Comparison of ENCODE assay signal across 8 cellular contexts in the genomic region with DNA sequence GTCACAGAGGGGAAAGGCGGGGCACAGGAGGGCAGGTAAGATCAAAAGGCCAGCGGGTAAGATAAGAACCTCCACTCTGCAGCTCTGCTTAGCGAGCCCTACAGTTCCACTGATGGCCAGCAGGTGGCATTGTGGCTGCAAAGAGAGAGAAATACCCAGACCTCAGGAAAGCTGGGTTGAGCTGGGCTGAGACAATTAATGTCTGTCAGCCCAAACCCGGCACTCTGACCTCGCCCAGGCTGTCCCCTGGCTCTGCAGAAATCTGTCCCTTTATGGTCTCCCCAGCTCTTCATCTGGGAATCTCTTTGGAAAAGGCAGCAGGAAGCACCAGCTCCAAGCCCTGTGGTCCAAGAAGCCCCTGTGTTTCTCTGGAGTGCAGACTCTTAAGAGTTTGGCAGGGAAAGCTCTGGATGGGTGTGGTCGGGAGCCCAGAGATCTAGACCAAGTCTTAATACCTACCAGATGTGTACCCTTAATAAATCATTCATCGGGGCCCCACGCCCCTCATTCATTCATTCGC. TPM values are rescaled to one million over a fixed set of nuclear protein-coding genes. Genes with fewer than 3 reads are reported as not detected.
A peak's percentile ranks its signal among the peaks of the same experiment; 100 is the strongest.
DNase-seq lines count a peak whose midpoint lies in the region; ATAC-seq lines count a peak whose summit lies in the region.

No MANE protein-coding gene starts in this region.

- H3F3A ChIP-seq in GM23248 (ENCODE audit: insufficient read depth), result no peaks in the 10 kb centered on the region

- in situ Hi-C loops in G401 (cut with HindIII; ENCODE audit: low sequenced_read_pairs), result loop anchor here (10.0 kb wide), 1 partner anchor 100 kb away; no protein-coding TSS in a partner anchor
- in situ Hi-C loops in GM23248 (cut with MboI), result loop anchor here (10.0 kb wide), 2 partner anchors 110 to 270 kb away; no protein-coding TSS in a partner anchor

- ATAC-seq in right cardiac atrium, result peak; percentile 72 to 78
- no peak for ATAC-seq in HG03045 (IDR thresholded peaks at IDR 0.05; ENCODE audit: unreplicated experiment)

- H3K27me3 ChIP-seq in GM23248 (replicated peaks; ENCODE audit: insufficient read depth), result no peaks in the 10 kb centered on the region
- no peaks in the 10 kb centered on the region for H3K27me3 ChIP-seq in MG63
- H3K27me3 ChIP-seq in adipocyte (replicated peaks; ENCODE audit: control insufficient read depth, insufficient read depth, low read length), result no peaks in the 10 kb centered on the region
- H3K27me3 ChIP-seq in right cardiac atrium (ENCODE audit: control insufficient read depth, insufficient read depth), result no peaks in the 10 kb centered on the region
- H3K27me3 ChIP-seq in skeletal muscle satellite cell (ENCODE audit: control insufficient read depth, insufficient read depth, low read length), result no peaks in the 10 kb centered on the region

- H3K4me1 ChIP-seq in GM23248 (ENCODE audit: insufficient read depth), result peaks cover 7% of the 10 kb centered on the region; the same call in 1 of the 2 replicates
- peaks cover 37% of the 10 kb centered on the region for H3K4me1 ChIP-seq in adipocyte (ENCODE audit: control insufficient read depth, insufficient read depth, low read length)
- H3K4me1 ChIP-seq in right cardiac atrium (ENCODE audit: control insufficient read depth, insufficient read depth, low read length), result peaks cover 10% of the 10 kb centered on the region
- H3K4me1 ChIP-seq in skeletal muscle satellite cell (ENCODE audit: control insufficient read depth, insufficient read depth, low read length), result peaks cover 20% of the 10 kb centered on the region

- H3K4me2 ChIP-seq in GM23248 (ENCODE audit: unreplicated experiment) (peak overlapping the region; percentile 77), skeletal muscle satellite cell (ENCODE audit: low read length) (no peak overlapping the region)

- no peaks in the 10 kb centered on the region for H3K36me3 ChIP-seq in GM23248 (ENCODE audit: low read depth)
- peaks cover 5% of the 10 kb centered on the region for H3K36me3 ChIP-seq in MG63
- H3K36me3 ChIP-seq in adipocyte (ENCODE audit: control insufficient read depth, insufficient read depth, low read length, severe bottlenecking), result peaks cover 93% of the 10 kb centered on the region
- H3K36me3 ChIP-seq in skeletal muscle satellite cell (ENCODE audit: insufficient read depth, low read length), result peaks cover 88% of the 10 kb centered on the region

- peaks cover 5% of the 10 kb centered on the region; the same call in 1 of the 2 replicates for H3K79me2 ChIP-seq in GM23248 (ENCODE audit: insufficient read depth)

- intact Hi-C loops in right cardiac atrium (cut with DNase I), result loop anchor here (5.0 to 10.0 kb wide), 5 partner anchors 97 to 277 kb away; no protein-coding TSS in a partner anchor

- H2AFZ ChIP-seq in GM23248, result peak overlapping the region; percentile 52; the same call in 1 of the 2 replicates

- H3K9ac ChIP-seq in GM23248 (no peak overlapping the region), adipocyte (ENCODE audit: low read length) (peak overlapping the region; percentile 65), skeletal muscle satellite cell (ENCODE audit: low read depth, low read length) (peak overlapping the region; percentile 24)

- no peaks in the 10 kb centered on the region for H3K9me2 ChIP-seq in GM23248 (ENCODE audit: insufficient read depth)

- H3K27ac ChIP-seq in GM23248, result no peak overlapping the region
- no peak overlapping the region for H3K27ac ChIP-seq in right cardiac atrium (ENCODE audit: low read length)

- WGBS in GM23248 (ENCODE audit: low coverage in 1 of 2, low lambda C conversion rate in 2 of 2, missing lambda C conversion rate in 2 of 2), 2 experiments, result 8 to 9% methylated on average over 9 of the region's 9 CpGs
- WGBS in right cardiac atrium, result 28% methylated on average over 9 of the region's 9 CpGs

- no peak overlapping the region for H3K4me3 ChIP-seq in GM23248
- H3K4me3 ChIP-seq in MG63, result no peak overlapping the region
- H3K4me3 ChIP-seq in adipocyte (ENCODE audit: low read length), result no peak overlapping the region
- H3K4me3 ChIP-seq in right cardiac atrium (ENCODE audit: low read length), result no peak overlapping the region
- H3K4me3 ChIP-seq in skeletal muscle satellite cell (ENCODE audit: low read length), result no peak overlapping the region

- DNase-seq in G401 (ENCODE audit: low spot score), result peak; percentile 79
- DNase-seq in GM23248, result peak; percentile 82
- DNase-seq in MG63, result peak; percentile 55
- DNase-seq in T-helper 1 cell, result peak; percentile 86 to 94 (median 93)
- DNase-seq in adipocyte (ENCODE audit: low read depth), result peak; percentile 91
- peak; percentile 79 to 94 (median 91) for DNase-seq in right cardiac atrium

- H4K20me1 ChIP-seq in GM23248 (ENCODE audit: insufficient read depth), result no peaks in the 10 kb centered on the region

- H3K9me3 ChIP-seq in GM23248 (ENCODE audit: low read depth), result no peaks in the 10 kb centered on the region
- no peaks in the 10 kb centered on the region for H3K9me3 ChIP-seq in MG63
- H3K9me3 ChIP-seq in adipocyte (ENCODE audit: control insufficient read depth, low read length), result no peaks in the 10 kb centered on the region
- H3K9me3 ChIP-seq in right cardiac atrium (ENCODE audit: control insufficient read depth, low read length), result no peaks in the 10 kb centered on the region
- no peaks in the 10 kb centered on the region for H3K9me3 ChIP-seq in skeletal muscle satellite cell (replicated peaks; ENCODE audit: low read length)

RNA-seq across cellular contexts. Expression of gene MFGE8, which starts 8.3 kb away (rescaled TPM):
- total RNA-seq in G401 (2014; rRNA removed; shearing (Covaris generic)), result 108 and 114 TPM in 2 replicates
- 334 and 355 TPM in 2 replicates for total RNA-seq in GM23248 (2014; rRNA removed; shearing (Covaris generic))
- polyA plus RNA-seq in GM23248 (2016; fragmentation: Nextera tagmentation; extraction: Ambion mirVana), result 411 and 437 TPM in 2 replicates
- total RNA-seq in MG63 (2014; rRNA removed; shearing (Covaris generic); ENCODE audit: low replicate concordance), result 29.5 and 33.5 TPM in 2 replicates
- 100 to 1,000 TPM; 200 to 347 (median 278) TPM for total RNA-seq in right cardiac atrium
- polyA plus RNA-seq in right cardiac atrium, result 289 TPM
- total RNA-seq in skeletal muscle satellite cell (2012; rRNA removed), result 67.9 and 118 TPM in 2 replicates

RNA-seq across cellular contexts. Expression of gene HAPLN3, which starts 9.5 kb away (rescaled TPM):
- total RNA-seq in G401 (2014; rRNA removed; shearing (Covaris generic)), result 60.6 and 74.5 TPM in 2 replicates
- 2.9 and 6.7 TPM in 2 replicates for total RNA-seq in GM23248 (2014; rRNA removed; shearing (Covaris generic))
- polyA plus RNA-seq in GM23248 (2016; fragmentation: Nextera tagmentation; extraction: Ambion mirVana) (3.3 and 4.5 TPM in 2 replicates), right cardiac atrium (2.0 TPM)
- total RNA-seq in MG63 (2014; rRNA removed; shearing (Covaris generic); ENCODE audit: low replicate concordance), result 0.47 and 1.7 TPM in 2 replicates
- 1 to 10 TPM; 1.6 to 2.8 (median 2.3) TPM for total RNA-seq in right cardiac atrium
- total RNA-seq in skeletal muscle satellite cell (2012; rRNA removed), result 0.66 and 1.5 TPM in 2 replicates
